In the genomic region with DNA sequence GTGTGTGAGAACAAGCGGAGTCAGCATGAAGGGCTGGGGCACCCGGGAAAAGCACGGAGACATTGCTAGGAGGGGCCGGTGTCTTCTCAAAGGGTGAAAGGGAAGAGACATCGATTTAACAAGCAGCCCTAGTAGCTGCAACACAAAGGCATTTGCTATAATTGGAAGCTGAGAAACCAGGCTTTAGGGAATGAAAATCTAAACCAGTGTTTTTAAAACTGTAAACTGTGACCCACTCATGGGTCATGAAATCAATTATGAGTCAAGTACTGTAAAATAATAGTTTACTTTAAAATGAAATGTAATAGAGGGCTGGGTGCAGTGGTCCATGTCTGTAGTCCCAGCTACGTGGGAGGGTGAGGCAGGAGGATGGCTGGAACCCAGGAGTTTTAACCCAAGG, we compare ENCODE assay signal across 10 cellular contexts.
"Had no signal": no experiment of that assay in that cellular context is flagged by ENCODE, and none has a peak within 500 bp of the region (broad histone marks: within the 10 kb centered on the region; RNA-seq: fewer than 3 reads in every experiment).

No MANE protein-coding gene starts in this region.

- H3K9me3 ChIP-seq: vagina had no signal

- H3K27me3 ChIP-seq: tibial artery, vagina had no signal

- DNase-seq: activated naive CD4-positive, alpha-beta T cell treated with anti-CD3 and anti-CD28 coated beads, Interleukin-2, amount 50 U/mL, for 16 hours; amniotic stem cell; dermis blood vessel endothelial cell; left colon; nephron progenitor cell; stimulated activated CD4-positive, alpha-beta T cell treated with anti-CD3 and anti-CD28 coated beads, Interleukin-15, amount 100 ng/mL, for 24 hours; T-helper 2 cell; tibial artery had no signal

- H3K36me3 ChIP-seq: tibial artery, vagina had no signal

- H3K4me3 ChIP-seq: tibial artery, vagina had no signal

- H3K27ac ChIP-seq: tibial artery, vagina had no signal

- ATAC-seq: activated CD4-positive, CD25-positive, alpha-beta regulatory T cell treated with anti-CD3 and anti-CD28 coated beads, Interleukin-2, amount 50 U/mL, for 24 hours; left colon had no signal
